Comparison of ENCODE assay signal across 8 cellular contexts in the genomic region with DNA sequence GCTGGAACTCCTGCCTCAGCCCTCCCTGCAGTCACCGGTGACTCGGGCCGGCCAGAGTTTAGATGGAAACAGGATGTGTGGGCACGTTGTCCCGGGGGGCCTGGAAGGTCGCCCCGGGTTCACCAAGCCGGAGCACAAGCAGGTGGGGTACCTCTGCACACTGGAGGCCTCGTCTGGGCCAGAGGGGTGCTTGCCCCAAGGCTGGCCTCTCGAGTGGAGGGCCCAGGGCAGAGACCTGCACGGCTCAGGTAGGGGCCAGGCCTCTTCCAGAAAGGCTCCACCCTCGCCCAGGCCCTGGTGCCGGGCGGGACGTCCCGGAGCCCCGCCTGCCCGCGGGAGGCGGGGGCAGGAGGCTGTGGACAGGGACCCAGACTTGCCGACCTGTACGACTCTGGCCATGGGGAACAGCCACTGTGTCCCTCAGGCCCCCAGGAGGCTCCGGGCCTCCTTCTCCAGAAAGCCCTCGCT. TPM values are rescaled to one million over a fixed set of nuclear protein-coding genes. Genes with fewer than 3 reads are reported as not detected.
DNase-seq lines count a peak whose midpoint lies in the region; ATAC-seq and TF ChIP-seq lines count a peak whose summit lies in the region.

A gene with protein sequence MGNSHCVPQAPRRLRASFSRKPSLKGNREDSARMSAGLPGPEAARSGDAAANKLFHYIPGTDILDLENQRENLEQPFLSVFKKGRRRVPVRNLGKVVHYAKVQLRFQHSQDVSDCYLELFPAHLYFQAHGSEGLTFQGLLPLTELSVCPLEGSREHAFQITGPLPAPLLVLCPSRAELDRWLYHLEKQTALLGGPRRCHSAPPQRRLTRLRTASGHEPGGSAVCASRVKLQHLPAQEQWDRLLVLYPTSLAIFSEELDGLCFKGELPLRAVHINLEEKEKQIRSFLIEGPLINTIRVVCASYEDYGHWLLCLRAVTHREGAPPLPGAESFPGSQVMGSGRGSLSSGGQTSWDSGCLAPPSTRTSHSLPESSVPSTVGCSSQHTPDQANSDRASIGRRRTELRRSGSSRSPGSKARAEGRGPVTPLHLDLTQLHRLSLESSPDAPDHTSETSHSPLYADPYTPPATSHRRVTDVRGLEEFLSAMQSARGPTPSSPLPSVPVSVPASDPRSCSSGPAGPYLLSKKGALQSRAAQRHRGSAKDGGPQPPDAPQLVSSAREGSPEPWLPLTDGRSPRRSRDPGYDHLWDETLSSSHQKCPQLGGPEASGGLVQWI (plus strand): TSS at position 348 of the 468 bp plus-strand sequence. CDS start 50 bp downstream, at position 398.

- CTCF ChIA-PET in CD8-positive, alpha-beta memory T cell (lab: Charles Lee), result interaction anchor here (1.1 to 1.3 kb wide), 5 partner anchors 10 to 98 kb away, joined by 3 to 5 read pairs (median 4); no protein-coding TSS in a partner anchor
- CTCF ChIA-PET in PC-3 (lab: Charles Lee), result interaction anchor here (0.5 to 1.1 kb wide), 5 partner anchors 10 to 98 kb away, joined by 3 to 14 read pairs (median 4); no protein-coding TSS in a partner anchor

- peaks cover 3 to 4% of the 10 kb centered on the region in 2 donors for H3K27me3 Mint-ChIP-seq in CD8-positive, alpha-beta memory T cell
- peaks cover 2% of the 10 kb centered on the region for H3K27me3 Mint-ChIP-seq in chondrocyte (ENCODE audit: low read depth)

- H3K9me2 ChIP-seq in PC-3 (replicated peaks; ENCODE audit: low read length), result no peaks in the 10 kb centered on the region

- H2BK120ac ChIP-seq in mesendoderm (ENCODE audit: low read depth, low read length), result no peak within 1 kb of the TSS

- peaks cover 12% of the 10 kb centered on the region for H3K4me1 ChIP-seq in CD8-positive, alpha-beta memory T cell (ENCODE audit: insufficient read depth, low read length)
- H3K4me1 ChIP-seq in PC-3 (ENCODE audit: insufficient read depth, low read length) (peaks cover 29% of the 10 kb centered on the region), mesendoderm (ENCODE audit: control insufficient read depth, low read depth, low read length) (no peaks in the 10 kb centered on the region)

- H3K79me2 ChIP-seq in PC-3 (ENCODE audit: low read length), result peaks cover 15% of the 10 kb centered on the region
- H3K79me2 ChIP-seq in mesendoderm (ENCODE audit: control insufficient read depth, insufficient read depth, low read length), result no peaks in the 10 kb centered on the region

- peak within 1 kb of the TSS; percentile 51 for H3K27ac ChIP-seq in CD8-positive, alpha-beta memory T cell (ENCODE audit: low read depth, low read length)
- H3K27ac ChIP-seq in PC-3 (ENCODE audit: low read length) (peak within 1 kb of the TSS; percentile 99), mesendoderm (ENCODE audit: low read depth, low read length) (no peak within 1 kb of the TSS), caudate nucleus (ENCODE audit: low read depth, low read length) (no peak within 1 kb of the TSS)

- DNase-seq in CD8-positive, alpha-beta memory T cell, result no peak
- peak; percentile 80 for DNase-seq in PC-3
- DNase-seq in chondrocyte (ENCODE audit: low spot score), result no peak
- peak; percentile 67 for DNase-seq in mesendoderm
- no peak for DNase-seq in hypothalamus (lab: John Stamatoyannopoulos, UW)
- DNase-seq in caudate nucleus (lab: John Stamatoyannopoulos, UW), result no peak

- peak within 1 kb of the TSS; percentile 98 for H3K4me2 ChIP-seq in PC-3 (ENCODE audit: low read length)
- H3K4me2 ChIP-seq in mesendoderm (ENCODE audit: low read length), result peak within 1 kb of the TSS; percentile 79

- peak within 1 kb of the TSS; percentile 94 for H3K56ac ChIP-seq in mesendoderm (ENCODE audit: low read length)

- no peak within 1 kb of the TSS for H2AK5ac ChIP-seq in mesendoderm (ENCODE audit: low read length)

- no peaks in the 10 kb centered on the region for H3K36me3 ChIP-seq in CD8-positive, alpha-beta memory T cell (ENCODE audit: insufficient read depth, low read length)
- H3K36me3 ChIP-seq in PC-3 (ENCODE audit: low read depth, low read length), result no peaks in the 10 kb centered on the region
- H3K36me3 ChIP-seq in mesendoderm (ENCODE audit: control insufficient read depth, insufficient read depth, low read length), result no peaks in the 10 kb centered on the region

- peaks cover 0 to 12% (median 0%) of the 10 kb centered on the region in 3 donors for H3K36me3 Mint-ChIP-seq in CD8-positive, alpha-beta memory T cell
- no peaks in the 10 kb centered on the region for H3K36me3 Mint-ChIP-seq in chondrocyte (ENCODE audit: low read depth)

- no peaks in the 10 kb centered on the region for H4K20me1 ChIP-seq in PC-3 (ENCODE audit: low read length)

- no peak within 1 kb of the TSS for H2BK5ac ChIP-seq in mesendoderm (ENCODE audit: low read length)

- H3K27ac Mint-ChIP-seq in CD8-positive, alpha-beta memory T cell, result peak within 1 kb of the TSS in 5 of 8 donors; percentile 35 to 78 (median 68)
- no peak within 1 kb of the TSS for H3K27ac Mint-ChIP-seq in chondrocyte (ENCODE audit: unreplicated experiment)

- no TSS peak for BruUV-seq in PC-3 (replicated peaks; lab: Mats Ljungman, UMichigan)

- intact Hi-C loops in PC-3 (cut with micrococcal nuclease), result no loop called here

- POLR2A ChIA-PET in CD8-positive, alpha-beta memory T cell (lab: Charles Lee), result no interaction called here
- POLR2A ChIA-PET in PC-3 (lab: Charles Lee; ENCODE audit: unreplicated experiment), result interaction anchor here (0.6 to 1.0 kb wide), 3 partner anchors 7 to 271 kb away, joined by 3 to 6 read pairs (median 6); a partner anchor contains a TSS

- H4K5ac ChIP-seq in mesendoderm (ENCODE audit: low read length), result no peak within 1 kb of the TSS

- H2BK15ac ChIP-seq in mesendoderm (replicated peaks; ENCODE audit: low read depth), result no peak within 1 kb of the TSS

- no CpG with 5 or more reads among the region's 24 CpGs for WGBS in mesendoderm (ENCODE audit: extremely low coverage, insufficient coverage, low lambda C conversion rate)

- H3K4me3 Mint-ChIP-seq in CD8-positive, alpha-beta memory T cell, result peak within 1 kb of the TSS; percentile 73 to 89 (median 81)
- peak within 1 kb of the TSS; percentile 75 for H3K4me3 Mint-ChIP-seq in chondrocyte (ENCODE audit: unreplicated experiment)

- H3F3A ChIP-seq in PC-3 (ENCODE audit: low read length, unreplicated experiment), result no peaks in the 10 kb centered on the region

- H3K9me3 ChIP-seq in CD8-positive, alpha-beta memory T cell (ENCODE audit: low read length), result no peaks in the 10 kb centered on the region
- no peaks in the 10 kb centered on the region for H3K9me3 ChIP-seq in PC-3 (ENCODE audit: low read length)

- no peak within 1 kb of the TSS for H3K18ac ChIP-seq in mesendoderm (ENCODE audit: low read length)

- H3K27me3 ChIP-seq in CD8-positive, alpha-beta memory T cell (ENCODE audit: insufficient read depth, low read length, poor library complexity, severe bottlenecking), result no peaks in the 10 kb centered on the region
- H3K27me3 ChIP-seq in PC-3 (ENCODE audit: low read length) (no peaks in the 10 kb centered on the region), mesendoderm (ENCODE audit: insufficient read depth, low read length, poor library complexity) (no peaks in the 10 kb centered on the region)

- no peaks in the 10 kb centered on the region for H3K9me3 Mint-ChIP-seq in CD8-positive, alpha-beta memory T cell
- H3K9me3 Mint-ChIP-seq in chondrocyte (ENCODE audit: low read depth), result no peaks in the 10 kb centered on the region

- H3K79me1 ChIP-seq in mesendoderm (ENCODE audit: low read length), result no peaks in the 10 kb centered on the region

- peak within 1 kb of the TSS; percentile 71 for H3K4me3 ChIP-seq in CD8-positive, alpha-beta memory T cell (ENCODE audit: low read length)
- H3K4me3 ChIP-seq in PC-3 (ENCODE audit: low read length), result peak within 1 kb of the TSS; percentile 79
- H3K4me3 ChIP-seq in mesendoderm (ENCODE audit: low read length), result peak within 1 kb of the TSS; percentile 30

- TF ChIP-seq CTCF in PC-3 (conservative IDR thresholded peaks at IDR 0.05; ENCODE audit: low read depth, low read length), result no peak
- no peak for TF ChIP-seq CTCF in chondrocyte (IDR thresholded peaks at IDR 0.05)

- H2AFZ ChIP-seq in PC-3 (ENCODE audit: low read length), result peak within 1 kb of the TSS; percentile 43

- H3K4me1 Mint-ChIP-seq in CD8-positive, alpha-beta memory T cell, result peaks cover 0 to 22% (median 3%) of the 10 kb centered on the region in 3 donors
- peaks cover 10% of the 10 kb centered on the region for H3K4me1 Mint-ChIP-seq in chondrocyte (ENCODE audit: low read depth)

- H4K8ac ChIP-seq in mesendoderm (ENCODE audit: low read depth, low read length), result no peak within 1 kb of the TSS

- ATAC-seq in GM21619 (IDR thresholded peaks at IDR 0.05; ENCODE audit: unreplicated experiment), result peak; percentile 22
- ATAC-seq in PC-3, result peak; percentile 86
- no peak for ATAC-seq in HG02884 (IDR thresholded peaks at IDR 0.05; ENCODE audit: unreplicated experiment)

- H3K4ac ChIP-seq in mesendoderm (ENCODE audit: low read depth, low read length), result no peak within 1 kb of the TSS

- H3K9ac ChIP-seq in PC-3 (ENCODE audit: low read length) (peak within 1 kb of the TSS; percentile 99), mesendoderm (ENCODE audit: low read length) (peak within 1 kb of the TSS; percentile 81)

- no peak within 1 kb of the TSS for H3K23ac ChIP-seq in mesendoderm (ENCODE audit: low read length)

RNA-seq across cellular contexts. Expression of the gene that starts here (rescaled TPM):
- 1 to 10 TPM; 2.7 to 3.5 TPM for total RNA-seq in CD8-positive, alpha-beta memory T cell
- polyA plus RNA-seq in CD8-positive, alpha-beta memory T cell, result 0.49 TPM
- total RNA-seq in PC-3 (2014; rRNA removed) (14.0 and 18.3 TPM in 2 replicates), chondrocyte (0.17 to 0.73 TPM (median 0.38 TPM) in 3 replicates)
- 0.20 TPM for polyA plus RNA-seq in mesendoderm (2013, experiment 1 of 2)
- 0.28 TPM for polyA plus RNA-seq in mesendoderm (2013, experiment 2 of 2)

Comparison
In these comparisons a context has a peak if more than half of its experiments do, and no peak if none do; other contexts are left out.
1. DNase-seq: peak in PC-3 (single experiment) and mesendoderm (single experiment); none in CD8-positive, alpha-beta memory T cell (0 of 5), chondrocyte (single experiment), hypothalamus (0 of 51) and caudate nucleus (0 of 61).
2. H3K27ac ChIP-seq: peak in CD8-positive, alpha-beta memory T cell (single experiment) and PC-3 (single experiment); none in mesendoderm (single experiment) and caudate nucleus (single experiment).
3. Peak in every context shown above with its lines, with median percentiles within 50 percentile points of each other: H3K4me3 ChIP-seq.